Comparison of ENCODE assay signal across 1 cellular context in the genomic region with DNA sequence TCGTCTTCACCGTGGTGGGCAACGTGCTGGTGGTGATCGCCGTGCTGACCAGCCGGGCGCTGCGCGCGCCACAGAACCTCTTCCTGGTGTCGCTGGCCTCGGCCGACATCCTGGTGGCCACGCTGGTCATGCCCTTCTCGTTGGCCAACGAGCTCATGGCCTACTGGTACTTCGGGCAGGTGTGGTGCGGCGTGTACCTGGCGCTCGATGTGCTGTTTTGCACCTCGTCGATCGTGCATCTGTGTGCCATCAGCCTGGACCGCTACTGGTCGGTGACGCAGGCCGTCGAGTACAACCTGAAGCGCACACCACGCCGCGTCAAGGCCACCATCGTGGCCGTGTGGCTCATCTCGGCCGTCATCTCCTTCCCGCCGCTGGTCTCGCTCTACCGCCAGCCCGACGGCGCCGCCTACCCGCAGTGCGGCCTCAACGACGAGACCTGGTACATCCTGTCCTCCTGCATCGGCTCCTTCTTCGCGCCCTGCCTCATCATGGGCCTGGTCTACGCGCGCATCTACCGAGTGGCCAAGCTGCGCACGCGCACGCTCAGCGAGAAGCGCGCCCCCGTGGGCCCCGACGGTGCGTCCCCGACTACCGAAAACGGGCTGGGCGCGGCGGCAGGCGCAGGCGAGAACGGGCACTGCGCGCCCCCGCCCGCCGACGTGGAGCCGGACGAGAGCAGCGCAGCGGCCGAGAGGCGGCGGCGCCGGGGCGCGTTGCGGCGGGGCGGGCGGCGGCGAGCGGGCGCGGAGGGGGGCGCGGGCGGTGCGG.
TF ChIP-seq lines count a peak whose summit lies in the region.

No MANE protein-coding gene starts in this region.

TF ChIP-seq in HepG2, 621 proteins besides CTCF, POLR2A, EP300 and RAD21 (continues in another document):
- peak; percentile 100 for TF ChIP-seq ZBTB38 (CRISPR knock-in tag; IDR thresholded peaks at IDR 0.05)
- no peak for TF ChIP-seq TCF7 (IDR thresholded peaks at IDR 0.05; ENCODE audit: low read depth)
- TF ChIP-seq ZSCAN21 (CRISPR knock-in tag; IDR thresholded peaks at IDR 0.05; ENCODE audit: borderline replicate concordance) = peak; percentile 31; the same call in 1 of the 2 replicates
- TF ChIP-seq HIVEP1 (CRISPR knock-in tag; IDR thresholded peaks at IDR 0.05) = 0 out of 2 replicates have a peak, but pooled peaks have one; percentile 50
- peak; percentile 31; the same call in 1 of the 2 replicates for TF ChIP-seq ARHGAP35 (CRISPR knock-in tag; IDR thresholded peaks at IDR 0.05; ENCODE audit: borderline replicate concordance)
- no peak for TF ChIP-seq ZFP1 (CRISPR knock-in tag; IDR thresholded peaks at IDR 0.05)
- peak; percentile 92 for TF ChIP-seq PRPF4 (IDR thresholded peaks at IDR 0.05; ENCODE audit: low read depth, low read length, poor library complexity, severe bottlenecking)
- TF ChIP-seq ZFP36 (IDR thresholded peaks at IDR 0.05; ENCODE audit: borderline replicate concordance, low read depth, low read length, partially characterized antibody) = no peak
- no peak for TF ChIP-seq ZSCAN30 (CRISPR knock-in tag; IDR thresholded peaks at IDR 0.05)
- TF ChIP-seq ZZZ3 (CRISPR knock-in tag; IDR thresholded peaks at IDR 0.05; ENCODE audit: borderline replicate concordance) = no peak
- no peak for TF ChIP-seq ZFY (CRISPR knock-in tag; IDR thresholded peaks at IDR 0.05)
- TF ChIP-seq, protein P1, sequence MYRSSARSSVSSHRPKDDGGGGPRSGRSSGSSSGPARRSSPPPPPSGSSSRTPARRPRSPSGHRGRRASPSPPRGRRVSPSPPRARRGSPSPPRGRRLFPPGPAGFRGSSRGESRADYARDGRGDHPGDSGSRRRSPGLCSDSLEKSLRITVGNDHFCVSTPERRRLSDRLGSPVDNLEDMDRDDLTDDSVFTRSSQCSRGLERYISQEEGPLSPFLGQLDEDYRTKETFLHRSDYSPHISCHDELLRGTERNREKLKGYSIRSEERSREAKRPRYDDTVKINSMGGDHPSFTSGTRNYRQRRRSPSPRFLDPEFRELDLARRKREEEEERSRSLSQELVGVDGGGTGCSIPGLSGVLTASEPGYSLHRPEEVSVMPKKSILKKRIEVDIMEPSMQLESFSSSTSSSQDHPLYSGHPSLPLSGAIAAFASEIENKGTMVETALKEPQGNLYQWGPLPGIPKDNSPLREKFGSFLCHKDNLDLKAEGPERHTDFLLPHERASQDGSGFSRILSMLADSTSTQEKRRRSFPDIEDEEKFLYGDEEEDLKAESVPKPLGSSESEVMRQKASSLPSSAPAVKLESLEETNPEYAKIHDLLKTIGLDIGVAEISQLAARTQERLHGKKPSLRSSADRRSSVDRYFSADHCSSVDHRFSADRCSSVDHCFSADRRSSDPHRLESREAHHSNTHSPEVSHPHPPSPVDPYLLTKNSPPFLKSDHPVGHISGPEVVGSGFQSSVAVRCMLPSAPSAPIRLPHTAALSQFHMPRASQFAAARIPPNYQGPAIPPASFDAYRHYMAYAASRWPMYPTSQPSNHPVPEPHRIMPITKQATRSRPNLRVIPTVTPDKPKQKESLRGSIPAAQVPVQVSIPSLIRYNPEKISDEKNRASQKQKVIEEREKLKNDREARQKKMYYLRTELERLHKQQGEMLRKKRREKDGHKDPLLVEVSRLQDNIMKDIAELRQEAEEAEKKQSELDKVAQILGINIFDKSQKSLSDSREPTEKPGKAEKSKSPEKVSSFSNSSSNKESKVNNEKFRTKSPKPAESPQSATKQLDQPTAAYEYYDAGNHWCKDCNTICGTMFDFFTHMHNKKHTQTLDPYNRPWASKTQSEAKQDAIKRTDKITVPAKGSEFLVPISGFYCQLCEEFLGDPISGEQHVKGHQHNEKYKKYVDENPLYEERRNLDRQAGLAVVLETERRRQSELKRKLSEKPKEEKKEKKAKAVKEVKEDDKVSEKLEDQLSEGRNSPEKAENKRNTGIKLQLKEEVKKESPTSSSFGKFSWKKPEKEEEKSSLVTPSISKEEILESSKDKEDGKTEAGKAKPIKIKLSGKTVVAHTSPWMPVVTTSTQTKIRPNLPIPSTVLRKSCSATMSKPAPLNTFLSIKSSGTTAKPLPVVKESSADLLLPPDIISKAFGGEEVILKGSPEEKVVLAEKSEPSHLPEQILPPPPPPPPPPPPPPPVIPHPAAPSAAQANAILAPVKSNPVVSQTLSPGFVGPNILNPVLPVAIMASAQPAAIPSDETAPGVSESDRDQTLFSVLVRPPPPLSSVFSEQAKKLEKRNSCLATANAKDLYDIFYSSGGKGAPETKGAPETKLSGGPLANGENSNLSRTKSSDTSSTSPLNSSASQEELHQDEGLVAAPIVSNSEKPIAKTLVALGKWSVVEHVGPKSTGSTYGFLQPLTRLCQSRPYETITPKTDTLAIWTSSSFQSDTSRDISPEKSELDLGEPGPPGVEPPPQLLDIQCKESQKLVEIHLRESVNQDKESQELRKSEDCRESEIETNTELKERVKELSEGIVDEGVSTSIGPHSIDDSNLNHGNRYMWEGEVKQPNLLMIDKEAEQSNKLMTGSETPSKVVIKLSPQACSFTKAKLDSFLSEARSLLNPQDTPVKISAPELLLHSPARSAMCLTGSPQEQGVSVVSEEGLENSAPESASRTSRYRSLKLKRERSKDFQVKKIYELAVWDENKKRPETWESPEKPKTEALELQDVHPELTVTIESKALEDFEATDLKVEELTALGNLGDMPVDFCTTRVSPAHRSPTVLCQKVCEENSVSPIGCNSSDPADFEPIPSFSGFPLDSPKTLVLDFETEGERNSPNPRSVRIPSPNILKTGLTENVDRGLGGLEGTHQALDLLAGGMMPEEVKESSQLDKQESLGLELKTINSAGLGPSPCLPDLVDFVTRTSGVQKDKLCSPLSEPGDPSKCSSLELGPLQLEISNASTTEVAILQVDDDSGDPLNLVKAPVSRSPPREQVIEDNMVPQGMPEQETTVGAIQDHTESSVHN (CRISPR knock-in tag; IDR thresholded peaks at IDR 0.05) = 0 out of 2 replicates have a peak, but pooled peaks have one; percentile 43
- no peak for TF ChIP-seq ZNF577 (CRISPR knock-in tag; IDR thresholded peaks at IDR 0.05; ENCODE audit: borderline replicate concordance, low read depth)
- TF ChIP-seq RBM22 (optimal IDR thresholded peaks at IDR 0.05; ENCODE audit: low read length) = no peak
- TF ChIP-seq, protein P2, sequence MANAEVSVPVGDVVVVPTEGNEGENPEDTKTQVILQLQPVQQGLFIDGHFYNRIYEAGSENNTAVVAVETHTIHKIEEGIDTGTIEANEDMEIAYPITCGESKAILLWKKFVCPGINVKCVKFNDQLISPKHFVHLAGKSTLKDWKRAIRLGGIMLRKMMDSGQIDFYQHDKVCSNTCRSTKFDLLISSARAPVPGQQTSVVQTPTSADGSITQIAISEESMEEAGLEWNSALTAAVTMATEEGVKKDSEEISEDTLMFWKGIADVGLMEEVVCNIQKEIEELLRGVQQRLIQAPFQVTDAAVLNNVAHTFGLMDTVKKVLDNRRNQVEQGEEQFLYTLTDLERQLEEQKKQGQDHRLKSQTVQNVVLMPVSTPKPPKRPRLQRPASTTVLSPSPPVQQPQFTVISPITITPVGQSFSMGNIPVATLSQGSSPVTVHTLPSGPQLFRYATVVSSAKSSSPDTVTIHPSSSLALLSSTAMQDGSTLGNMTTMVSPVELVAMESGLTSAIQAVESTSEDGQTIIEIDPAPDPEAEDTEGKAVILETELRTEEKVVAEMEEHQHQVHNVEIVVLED (CRISPR knock-in tag; IDR thresholded peaks at IDR 0.05; ENCODE audit: borderline replicate concordance) = no peak
- peak; percentile 79 for TF ChIP-seq HNRNPL (IDR thresholded peaks at IDR 0.05; ENCODE audit: low read depth, low read length)
- TF ChIP-seq, protein P3, sequence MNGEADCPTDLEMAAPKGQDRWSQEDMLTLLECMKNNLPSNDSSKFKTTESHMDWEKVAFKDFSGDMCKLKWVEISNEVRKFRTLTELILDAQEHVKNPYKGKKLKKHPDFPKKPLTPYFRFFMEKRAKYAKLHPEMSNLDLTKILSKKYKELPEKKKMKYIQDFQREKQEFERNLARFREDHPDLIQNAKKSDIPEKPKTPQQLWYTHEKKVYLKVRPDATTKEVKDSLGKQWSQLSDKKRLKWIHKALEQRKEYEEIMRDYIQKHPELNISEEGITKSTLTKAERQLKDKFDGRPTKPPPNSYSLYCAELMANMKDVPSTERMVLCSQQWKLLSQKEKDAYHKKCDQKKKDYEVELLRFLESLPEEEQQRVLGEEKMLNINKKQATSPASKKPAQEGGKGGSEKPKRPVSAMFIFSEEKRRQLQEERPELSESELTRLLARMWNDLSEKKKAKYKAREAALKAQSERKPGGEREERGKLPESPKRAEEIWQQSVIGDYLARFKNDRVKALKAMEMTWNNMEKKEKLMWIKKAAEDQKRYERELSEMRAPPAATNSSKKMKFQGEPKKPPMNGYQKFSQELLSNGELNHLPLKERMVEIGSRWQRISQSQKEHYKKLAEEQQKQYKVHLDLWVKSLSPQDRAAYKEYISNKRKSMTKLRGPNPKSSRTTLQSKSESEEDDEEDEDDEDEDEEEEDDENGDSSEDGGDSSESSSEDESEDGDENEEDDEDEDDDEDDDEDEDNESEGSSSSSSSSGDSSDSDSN (CRISPR knock-in tag; IDR thresholded peaks at IDR 0.05) = peak; percentile 46; the same call in 1 of the 2 replicates
- TF ChIP-seq, protein P4, sequence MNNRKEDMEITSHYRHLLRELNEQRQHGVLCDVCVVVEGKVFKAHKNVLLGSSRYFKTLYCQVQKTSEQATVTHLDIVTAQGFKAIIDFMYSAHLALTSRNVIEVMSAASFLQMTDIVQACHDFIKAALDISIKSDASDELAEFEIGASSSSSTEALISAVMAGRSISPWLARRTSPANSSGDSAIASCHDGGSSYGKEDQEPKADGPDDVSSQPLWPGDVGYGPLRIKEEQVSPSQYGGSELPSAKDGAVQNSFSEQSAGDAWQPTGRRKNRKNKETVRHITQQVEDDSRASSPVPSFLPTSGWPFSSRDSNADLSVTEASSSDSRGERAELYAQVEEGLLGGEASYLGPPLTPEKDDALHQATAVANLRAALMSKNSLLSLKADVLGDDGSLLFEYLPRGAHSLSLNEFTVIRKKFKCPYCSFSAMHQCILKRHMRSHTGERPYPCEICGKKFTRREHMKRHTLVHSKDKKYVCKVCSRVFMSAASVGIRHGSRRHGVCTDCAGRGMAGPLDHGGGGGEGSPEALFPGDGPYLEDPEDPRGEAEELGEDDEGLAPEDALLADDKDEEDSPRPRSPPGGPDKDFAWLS (CRISPR knock-in tag; IDR thresholded peaks at IDR 0.05; ENCODE audit: borderline replicate concordance) = no peak
- TF ChIP-seq ZNF430 (CRISPR knock-in tag; IDR thresholded peaks at IDR 0.05) = no peak
- TF ChIP-seq HOXA3 (CRISPR knock-in tag; IDR thresholded peaks at IDR 0.05) = peak; percentile 78
- TF ChIP-seq ZFX (CRISPR knock-in tag; IDR thresholded peaks at IDR 0.05; ENCODE audit: low read depth) = peak; percentile 58
- TF ChIP-seq, protein P5, sequence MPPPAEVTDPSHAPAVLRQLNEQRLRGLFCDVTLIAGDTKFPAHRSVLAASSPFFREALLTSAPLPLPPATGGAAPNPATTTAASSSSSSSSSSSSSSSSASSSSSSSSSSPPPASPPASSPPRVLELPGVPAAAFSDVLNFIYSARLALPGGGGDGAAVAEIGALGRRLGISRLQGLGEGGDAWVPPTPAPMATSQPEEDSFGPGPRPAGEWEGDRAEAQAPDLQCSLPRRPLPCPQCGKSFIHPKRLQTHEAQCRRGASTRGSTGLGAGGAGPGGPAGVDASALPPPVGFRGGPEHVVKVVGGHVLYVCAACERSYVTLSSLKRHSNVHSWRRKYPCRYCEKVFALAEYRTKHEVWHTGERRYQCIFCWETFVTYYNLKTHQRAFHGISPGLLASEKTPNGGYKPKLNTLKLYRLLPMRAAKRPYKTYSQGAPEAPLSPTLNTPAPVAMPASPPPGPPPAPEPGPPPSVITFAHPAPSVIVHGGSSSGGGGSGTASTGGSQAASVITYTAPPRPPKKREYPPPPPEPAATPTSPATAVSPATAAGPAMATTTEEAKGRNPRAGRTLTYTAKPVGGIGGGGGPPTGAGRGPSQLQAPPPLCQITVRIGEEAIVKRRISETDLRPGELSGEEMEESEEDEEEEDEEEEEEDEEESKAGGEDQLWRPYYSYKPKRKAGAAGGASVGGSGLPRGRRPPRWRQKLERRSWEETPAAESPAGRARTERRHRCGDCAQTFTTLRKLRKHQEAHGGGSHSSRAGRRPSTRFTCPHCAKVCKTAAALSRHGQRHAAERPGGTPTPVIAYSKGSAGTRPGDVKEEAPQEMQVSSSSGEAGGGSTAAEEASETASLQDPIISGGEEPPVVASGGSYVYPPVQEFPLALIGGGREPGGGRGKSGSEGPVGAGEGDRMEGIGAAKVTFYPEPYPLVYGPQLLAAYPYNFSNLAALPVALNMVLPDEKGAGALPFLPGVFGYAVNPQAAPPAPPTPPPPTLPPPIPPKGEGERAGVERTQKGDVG (CRISPR knock-in tag; IDR thresholded peaks at IDR 0.05; ENCODE audit: borderline replicate concordance) = peak; percentile 86
- TF ChIP-seq SPEN (CRISPR knock-in tag; IDR thresholded peaks at IDR 0.05; ENCODE audit: low read depth) = no peak
- TF ChIP-seq, protein P6, sequence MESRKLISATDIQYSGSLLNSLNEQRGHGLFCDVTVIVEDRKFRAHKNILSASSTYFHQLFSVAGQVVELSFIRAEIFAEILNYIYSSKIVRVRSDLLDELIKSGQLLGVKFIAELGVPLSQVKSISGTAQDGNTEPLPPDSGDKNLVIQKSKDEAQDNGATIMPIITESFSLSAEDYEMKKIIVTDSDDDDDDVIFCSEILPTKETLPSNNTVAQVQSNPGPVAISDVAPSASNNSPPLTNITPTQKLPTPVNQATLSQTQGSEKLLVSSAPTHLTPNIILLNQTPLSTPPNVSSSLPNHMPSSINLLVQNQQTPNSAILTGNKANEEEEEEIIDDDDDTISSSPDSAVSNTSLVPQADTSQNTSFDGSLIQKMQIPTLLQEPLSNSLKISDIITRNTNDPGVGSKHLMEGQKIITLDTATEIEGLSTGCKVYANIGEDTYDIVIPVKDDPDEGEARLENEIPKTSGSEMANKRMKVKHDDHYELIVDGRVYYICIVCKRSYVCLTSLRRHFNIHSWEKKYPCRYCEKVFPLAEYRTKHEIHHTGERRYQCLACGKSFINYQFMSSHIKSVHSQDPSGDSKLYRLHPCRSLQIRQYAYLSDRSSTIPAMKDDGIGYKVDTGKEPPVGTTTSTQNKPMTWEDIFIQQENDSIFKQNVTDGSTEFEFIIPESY (CRISPR knock-in tag; IDR thresholded peaks at IDR 0.05) = peak; percentile 90
- TF ChIP-seq, protein P7, sequence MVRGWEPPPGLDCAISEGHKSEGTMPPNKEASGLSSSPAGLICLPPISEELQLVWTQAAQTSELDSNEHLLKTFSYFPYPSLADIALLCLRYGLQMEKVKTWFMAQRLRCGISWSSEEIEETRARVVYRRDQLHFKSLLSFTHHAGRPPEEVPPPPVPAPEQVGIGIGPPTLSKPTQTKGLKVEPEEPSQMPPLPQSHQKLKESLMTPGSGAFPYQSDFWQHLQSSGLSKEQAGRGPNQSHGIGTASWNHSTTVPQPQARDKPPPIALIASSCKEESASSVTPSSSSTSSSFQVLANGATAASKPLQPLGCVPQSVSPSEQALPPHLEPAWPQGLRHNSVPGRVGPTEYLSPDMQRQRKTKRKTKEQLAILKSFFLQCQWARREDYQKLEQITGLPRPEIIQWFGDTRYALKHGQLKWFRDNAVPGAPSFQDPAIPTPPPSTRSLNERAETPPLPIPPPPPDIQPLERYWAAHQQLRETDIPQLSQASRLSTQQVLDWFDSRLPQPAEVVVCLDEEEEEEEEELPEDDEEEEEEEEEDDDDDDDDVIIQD (CRISPR knock-in tag; IDR thresholded peaks at IDR 0.05; ENCODE audit: low read depth) = no peak
- no peak for TF ChIP-seq ZNF264 (CRISPR knock-in tag; IDR thresholded peaks at IDR 0.05)
- TF ChIP-seq ZSCAN9 (CRISPR knock-in tag; IDR thresholded peaks at IDR 0.05; ENCODE audit: borderline replicate concordance) = no peak
- TF ChIP-seq, protein P8, sequence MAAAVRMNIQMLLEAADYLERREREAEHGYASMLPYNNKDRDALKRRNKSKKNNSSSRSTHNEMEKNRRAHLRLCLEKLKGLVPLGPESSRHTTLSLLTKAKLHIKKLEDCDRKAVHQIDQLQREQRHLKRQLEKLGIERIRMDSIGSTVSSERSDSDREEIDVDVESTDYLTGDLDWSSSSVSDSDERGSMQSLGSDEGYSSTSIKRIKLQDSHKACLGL (CRISPR knock-in tag; IDR thresholded peaks at IDR 0.05) = 0 out of 2 replicates have a peak, but pooled peaks have one; percentile 67
- no peak for TF ChIP-seq MED8 (CRISPR knock-in tag; IDR thresholded peaks at IDR 0.05; ENCODE audit: insufficient replicate concordance)
